In the genomic region with DNA sequence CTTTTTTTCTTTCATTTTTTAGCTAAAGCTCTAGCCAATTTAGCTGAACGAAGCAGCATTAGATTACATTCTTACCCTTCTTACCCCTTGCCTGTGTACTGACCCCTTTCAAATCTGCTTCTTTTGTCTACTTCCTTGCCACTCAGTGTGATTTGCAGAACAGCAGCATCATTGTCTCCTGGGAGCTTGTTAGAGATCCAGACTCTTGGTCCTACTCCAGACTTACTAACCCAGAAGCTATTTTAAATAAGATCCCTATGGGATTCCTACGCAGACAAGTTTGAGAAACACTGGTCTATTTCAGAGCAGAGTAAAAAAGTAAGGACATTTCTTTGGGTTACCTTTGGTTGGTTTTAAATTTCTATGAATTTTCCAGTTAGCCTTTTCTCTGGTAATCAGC, we compare ENCODE assay signal across 14 cellular contexts. TPM values are rescaled to one million over a fixed set of nuclear protein-coding genes. Genes with fewer than 3 reads are reported as not detected.
DNase-seq lines count a peak whose midpoint lies in the region; ATAC-seq and TF ChIP-seq lines count a peak whose summit lies in the region.
"Had no signal": no experiment of that assay in that cellular context is flagged by ENCODE, and none has a peak within 500 bp of the region (broad histone marks: within the 10 kb centered on the region; RNA-seq: fewer than 3 reads in every experiment).

No MANE protein-coding gene starts in this region.

- no peaks in the 10 kb centered on the region for H3K36me3 Mint-ChIP-seq in endodermal cell (ENCODE audit: low read depth)

- no peak for ATAC-seq in HG02642 (IDR thresholded peaks at IDR 0.05; ENCODE audit: poor library complexity, unreplicated experiment)
- ATAC-seq in HG02798 (IDR thresholded peaks at IDR 0.05; ENCODE audit: poor library complexity, unreplicated experiment): no peak
- ATAC-seq: activated T-cell treated with anti-CD3 and anti-CD28 coated beads, Interleukin-2, amount 50 U/mL, for 72 hours had no signal

- no peak overlapping the region for H3K4me3 Mint-ChIP-seq in endodermal cell
- H3K4me3 Mint-ChIP-seq: activated T-cell treated with anti-CD3 and anti-CD28 coated beads, Interleukin-2, amount 50 U/mL, for 72 hours had no signal

- H3K4me1 Mint-ChIP-seq in endodermal cell: no peaks in the 10 kb centered on the region

- no peak for TF ChIP-seq CTCF in endodermal cell (conservative IDR thresholded peaks at IDR 0.05)

- H3K79me2 ChIP-seq in ACC112 (ENCODE audit: control insufficient read depth, insufficient read depth, low read length, unreplicated experiment) (no peaks in the 10 kb centered on the region), Karpas-422 (ENCODE audit: low read length) (no peaks in the 10 kb centered on the region)

- H3K27me3 Mint-ChIP-seq in endodermal cell (ENCODE audit: insufficient read depth): no peaks in the 10 kb centered on the region

- 60 to 84% methylated on average over 1 to 2 of the region's 2 CpGs for WGBS in endodermal cell (ENCODE audit: insufficient coverage in 1 of 2, insufficient read length in 1 of 2), 2 experiments

- no peaks in the 10 kb centered on the region for H4K20me1 ChIP-seq in Karpas-422 (ENCODE audit: insufficient read depth, low read depth, low read length)

- no peaks in the 10 kb centered on the region for H3K9me3 Mint-ChIP-seq in endodermal cell
- H3K9me3 Mint-ChIP-seq: activated T-cell treated with anti-CD3 and anti-CD28 coated beads, Interleukin-2, amount 50 U/mL, for 72 hours had no signal

- H3K27ac ChIP-seq in ACC112 (ENCODE audit: low read depth, low read length) (no peak overlapping the region), Karpas-422 (ENCODE audit: low read length) (no peak overlapping the region), endodermal cell (ENCODE audit: low read depth, low read length) (peak overlapping the region; percentile 70)

- H3K9me2 ChIP-seq in Karpas-422 (replicated peaks; ENCODE audit: insufficient read depth, low read length): no peaks in the 10 kb centered on the region

- no peak overlapping the region for H3K27ac Mint-ChIP-seq in endodermal cell
- H3K27ac Mint-ChIP-seq: activated T-cell treated with anti-CD3 and anti-CD28 coated beads, Interleukin-2, amount 50 U/mL, for 72 hours had no signal

- H2AFZ ChIP-seq in ACC112 (ENCODE audit: low read length, unreplicated experiment): peak overlapping the region; percentile 6
- peak overlapping the region; percentile 21; the same call in 1 of the 2 replicates for H2AFZ ChIP-seq in Karpas-422 (ENCODE audit: low read length)

- no peak overlapping the region for H3K4me2 ChIP-seq in Karpas-422 (ENCODE audit: low read depth, low read length, poor library complexity, severe bottlenecking)

- H3K27me3 ChIP-seq in ACC112 (ENCODE audit: insufficient read depth, low read length): no peaks in the 10 kb centered on the region
- H3K27me3 ChIP-seq in Karpas-422 (ENCODE audit: low read length): no peaks in the 10 kb centered on the region
- no peaks in the 10 kb centered on the region for H3K27me3 ChIP-seq in endodermal cell (ENCODE audit: control insufficient read depth, insufficient read depth, low read length, poor library complexity, severe bottlenecking)

- no peaks in the 10 kb centered on the region for H3K36me3 ChIP-seq in ACC112 (ENCODE audit: insufficient read depth, low read length)
- no peaks in the 10 kb centered on the region for H3K36me3 ChIP-seq in Karpas-422 (ENCODE audit: insufficient read depth, low read length)
- no peaks in the 10 kb centered on the region for H3K36me3 ChIP-seq in endodermal cell (ENCODE audit: control insufficient read depth, insufficient read depth, low read length)
- H3K36me3 ChIP-seq: HAP-1 had no signal

- H3K4me1 ChIP-seq in ACC112 (ENCODE audit: control insufficient read depth, insufficient read depth, low read length, unreplicated experiment) (no peaks in the 10 kb centered on the region), Karpas-422 (ENCODE audit: low read length) (peaks cover 12% of the 10 kb centered on the region), endodermal cell (ENCODE audit: control insufficient read depth, insufficient read depth, low read length) (no peaks in the 10 kb centered on the region)
- H3K4me1 ChIP-seq: HAP-1 had no signal

- DNase-seq in Karpas-422 (no peak), endodermal cell (no peak), midbrain (lab: John Stamatoyannopoulos, UW) (peak; percentile 12), NCI-H1092 treated with DMSO at 0.1 percent for 48 hours (lab: John Stamatoyannopoulos, UW) (no peak), SKM-1 (lab: John Stamatoyannopoulos, UW; ENCODE audit: unreplicated experiment) (no peak)
- DNase-seq: activated CD4-positive, alpha-beta T cell treated with anti-CD3 and anti-CD28 coated beads for 48 hours; activated T-cell treated with anti-CD3 and anti-CD28 coated beads, Interleukin-2, amount 50 U/mL, for 72 hours; AML-193; aorta; NCI-H1417 had no signal

- H3K4me3 ChIP-seq in ACC112 (ENCODE audit: low read depth, low read length) (no peak overlapping the region), Karpas-422 (ENCODE audit: low read length) (no peak overlapping the region), endodermal cell (ENCODE audit: low read length) (no peak overlapping the region)
- H3K4me3 ChIP-seq: HAP-1 had no signal

- H3K9me3 ChIP-seq in Karpas-422 (ENCODE audit: low read length) (0 out of 2 replicates have a peak, but pooled peaks cover under 1% of the 10 kb centered on the region), endodermal cell (ENCODE audit: control insufficient read depth, low read length) (no peaks in the 10 kb centered on the region)
- H3K9me3 ChIP-seq: HAP-1 had no signal

- H3K9ac ChIP-seq in Karpas-422 (ENCODE audit: low read length) (no peak overlapping the region), endodermal cell (ENCODE audit: extremely low read depth, low read length, poor library complexity, severe bottlenecking) (no peak overlapping the region)

RNA-seq across cellular contexts. Expression of a gene that starts 13.8 kb away (rescaled TPM):
- 3.5 and 5.2 TPM in 2 replicates for total RNA-seq in Karpas-422 (2014; rRNA removed; shearing (Covaris generic); ENCODE audit: low replicate concordance)
- under 1 TPM; 0.24 to 0.84 TPM for total RNA-seq in endodermal cell
- polyA plus RNA-seq in endodermal cell (2013, experiment 1 of 2): 1.2 TPM
- 1.2 TPM for polyA plus RNA-seq in endodermal cell (2013, experiment 2 of 2)

RNA-seq across cellular contexts. Expression of a gene that starts 31.3 kb away (rescaled TPM):
- 39.3 and 71.1 TPM in 2 replicates for total RNA-seq in Karpas-422 (2014; rRNA removed; shearing (Covaris generic); ENCODE audit: low replicate concordance)
- 10 to 100 TPM; 11.4 to 18.9 TPM for total RNA-seq in endodermal cell
- 16.3 TPM for polyA plus RNA-seq in endodermal cell (2013, experiment 1 of 2)
- 15.6 TPM for polyA plus RNA-seq in endodermal cell (2013, experiment 2 of 2)

RNA-seq across cellular contexts. Expression of a gene that starts 31.5 kb away (rescaled TPM):
- total RNA-seq in Karpas-422 (2014; rRNA removed; shearing (Covaris generic); ENCODE audit: low replicate concordance): 8.4 and 14.8 TPM in 2 replicates
- total RNA-seq in endodermal cell: 10 to 100 TPM in 1 of 2 donors, 1 to 10 TPM in 1; 8.8 to 15.3 TPM
- polyA plus RNA-seq in endodermal cell (2013, experiment 1 of 2): 10.5 TPM
- 11.3 TPM for polyA plus RNA-seq in endodermal cell (2013, experiment 2 of 2)
